In genomic region chr19:42216653-42217521, GRCh38 we compare ENCODE assay signal across 8 cellular contexts. TPM values are rescaled to one million over a fixed set of nuclear protein-coding genes. Genes with fewer than 3 reads are reported as not detected.
DNase-seq lines count a peak whose midpoint lies in the region; ATAC-seq and TF ChIP-seq lines count a peak whose summit lies in the region.

No MANE protein-coding gene starts in this region.

- H3K36me3 ChIP-seq in mucosa of rectum (ENCODE audit: control insufficient read depth in 2 of 2, insufficient read depth in 2 of 2, low read length in 2 of 2), result peaks cover 24 to 26% of the 10 kb centered on the region in 2 donors
- H3K36me3 ChIP-seq in thyroid gland, result peaks cover 13 to 16% of the 10 kb centered on the region in 2 donors

- TF ChIP-seq CTCF in thyroid gland (IDR thresholded peaks at IDR 0.05), result no peak

- H3K27ac Mint-ChIP-seq in IgD-negative memory B cell, result peak overlapping the region; percentile 96 to 99 (median 99)
- peak overlapping the region; percentile 94 for H3K27ac Mint-ChIP-seq in activated CD4-positive, alpha-beta T cell treated with anti-CD3 and anti-CD28 coated beads, Interleukin-2, amount 10 ng/mL, durations not matched to agents 24 days and 14 days

- no peaks in the 10 kb centered on the region for H3K9me3 Mint-ChIP-seq in IgD-negative memory B cell
- no peaks in the 10 kb centered on the region for H3K9me3 Mint-ChIP-seq in activated CD4-positive, alpha-beta T cell treated with anti-CD3 and anti-CD28 coated beads, Interleukin-2, amount 10 ng/mL, durations not matched to agents 24 days and 14 days

- DNase-seq in ACHN (peak; percentile 33), epithelial cell of prostate (ENCODE audit: low read depth, low spot score) (no peak), thyroid gland (peak; percentile 47 to 58)
- peak; percentile 82 for DNase-seq in activated CD4-positive, alpha-beta T cell treated with anti-CD3 and anti-CD28 coated beads, Interleukin-2, amount 10 ng/mL, durations not matched to agents 24 days and 14 days
- DNase-seq in central memory CD4-positive, alpha-beta T cell, result no peak

- H3K27me3 Mint-ChIP-seq in IgD-negative memory B cell, result no peaks in the 10 kb centered on the region
- peaks cover 2% of the 10 kb centered on the region for H3K27me3 Mint-ChIP-seq in activated CD4-positive, alpha-beta T cell treated with anti-CD3 and anti-CD28 coated beads, Interleukin-2, amount 10 ng/mL, durations not matched to agents 24 days and 14 days

- H3K4me1 ChIP-seq in mucosa of rectum (ENCODE audit: control insufficient read depth in 2 of 2, insufficient read depth in 2 of 2, low read length in 2 of 2), result peaks cover 41 to 47% of the 10 kb centered on the region in 2 donors
- peaks cover 33 to 45% of the 10 kb centered on the region in 2 donors for H3K4me1 ChIP-seq in thyroid gland

- WGBS in thyroid gland, 2 donors, result 2 to 5% methylated on average over 19 to 32 of the region's 79 CpGs

- H3K4me1 Mint-ChIP-seq in IgD-negative memory B cell, result peaks cover 44 to 57% (median 50%) of the 10 kb centered on the region in 3 donors
- peaks cover 66% of the 10 kb centered on the region for H3K4me1 Mint-ChIP-seq in activated CD4-positive, alpha-beta T cell treated with anti-CD3 and anti-CD28 coated beads, Interleukin-2, amount 10 ng/mL, durations not matched to agents 24 days and 14 days

- peak; percentile 23 for ATAC-seq in GM19035 (IDR thresholded peaks at IDR 0.05; ENCODE audit: unreplicated experiment)

- in situ Hi-C loops in ACHN (cut with HindIII; ENCODE audit: low pct_ligation_motif_present, low pct_unique_long_range_greater_than_20kb, low sequenced_read_pairs), result no loop called here

- H3K27me3 ChIP-seq in mucosa of rectum (ENCODE audit: control insufficient read depth in 2 of 2, insufficient read depth in 2 of 2, low read length in 2 of 2), result no peaks in the 10 kb centered on the region
- no peaks in the 10 kb centered on the region for H3K27me3 ChIP-seq in thyroid gland

- peak overlapping the region; percentile 94 to 100 for H3K9ac ChIP-seq in mucosa of rectum (ENCODE audit: low read depth in 1 of 2, low read length in 2 of 2)

- H3K36me3 Mint-ChIP-seq in IgD-negative memory B cell, result no peaks in the 10 kb centered on the region
- peaks cover 40% of the 10 kb centered on the region for H3K36me3 Mint-ChIP-seq in activated CD4-positive, alpha-beta T cell treated with anti-CD3 and anti-CD28 coated beads, Interleukin-2, amount 10 ng/mL, durations not matched to agents 24 days and 14 days (ENCODE audit: low read depth)

- H3K9me3 ChIP-seq in mucosa of rectum (ENCODE audit: control insufficient read depth in 2 of 2, low read length in 2 of 2) (no peaks in the 10 kb centered on the region), thyroid gland (no peaks in the 10 kb centered on the region)

- intact Hi-C loops in activated CD4-positive, alpha-beta T cell treated with anti-CD3 and anti-CD28 coated beads, Interleukin-2, amount 10 ng/mL, durations not matched to agents 24 days and 14 days (cut with micrococcal nuclease), result loop anchor here (1.0 to 2.0 kb wide), 3 partner anchors 16 to 85 kb away; partner anchors contain the start of gene POU2F2
- intact Hi-C loops in thyroid gland (cut with DNase I), result no loop called here

- peak overlapping the region; percentile 90 to 99 for H3K4me3 ChIP-seq in mucosa of rectum (ENCODE audit: low read length in 2 of 2)
- peak overlapping the region; percentile 44 to 80 (median 68) for H3K4me3 ChIP-seq in thyroid gland (replicated peaks in 1 of 3)

- no peak for TF ChIP-seq POLR2A in thyroid gland (IDR thresholded peaks at IDR 0.05)

- H3K4me3 Mint-ChIP-seq in IgD-negative memory B cell, result peak overlapping the region; percentile 89 to 99 (median 97)
- peak overlapping the region; percentile 96 for H3K4me3 Mint-ChIP-seq in activated CD4-positive, alpha-beta T cell treated with anti-CD3 and anti-CD28 coated beads, Interleukin-2, amount 10 ng/mL, durations not matched to agents 24 days and 14 days

- H3K27ac ChIP-seq in epithelial cell of prostate (peak overlapping the region; percentile 85), mucosa of rectum (ENCODE audit: low read depth in 2 of 2, low read length in 2 of 2) (peak overlapping the region; percentile 97 to 99), thyroid gland (peak overlapping the region; percentile 79 to 100 (median 95))

RNA-seq across cellular contexts. Expression of gene DEDD2, which starts 0.6 kb away (rescaled TPM):
- polyA plus RNA-seq in IgD-negative memory B cell, result 159 TPM
- total RNA-seq in activated CD4-positive, alpha-beta T cell treated with anti-CD3 and anti-CD28 coated beads, Interleukin-2, amount 10 ng/mL, durations not matched to agents 24 days and 14 days, result 28.7 and 34.8 TPM in 2 replicates
- 10 to 100 TPM; 46.1 to 55.8 (median 50.2) TPM for total RNA-seq in thyroid gland

RNA-seq across cellular contexts. Expression of gene ZNF526, which starts 3.2 kb away (rescaled TPM):
- 8.0 TPM for polyA plus RNA-seq in IgD-negative memory B cell
- total RNA-seq in activated CD4-positive, alpha-beta T cell treated with anti-CD3 and anti-CD28 coated beads, Interleukin-2, amount 10 ng/mL, durations not matched to agents 24 days and 14 days, result 19.0 and 20.1 TPM in 2 replicates
- 1 to 10 TPM; 4.6 to 7.9 (median 6.8) TPM for total RNA-seq in thyroid gland

RNA-seq across cellular contexts. Expression of gene GSK3A, which starts 25.5 kb away (rescaled TPM):
- polyA plus RNA-seq in IgD-negative memory B cell, result 24.5 TPM
- total RNA-seq in activated CD4-positive, alpha-beta T cell treated with anti-CD3 and anti-CD28 coated beads, Interleukin-2, amount 10 ng/mL, durations not matched to agents 24 days and 14 days, result 50.7 and 52.6 TPM in 2 replicates
- 10 to 100 TPM; 19.1 to 32.6 (median 24.6) TPM for total RNA-seq in thyroid gland

RNA-seq across cellular contexts. Expression of gene ERF, which starts 38.0 kb away (rescaled TPM):
- polyA plus RNA-seq in IgD-negative memory B cell, result 6.7 TPM
- 71.6 and 82.3 TPM in 2 replicates for total RNA-seq in activated CD4-positive, alpha-beta T cell treated with anti-CD3 and anti-CD28 coated beads, Interleukin-2, amount 10 ng/mL, durations not matched to agents 24 days and 14 days
- total RNA-seq in thyroid gland, result 10 to 100 TPM; 27.5 to 50.2 (median 39.2) TPM

RNA-seq across cellular contexts. Expression of gene CIC, which starts 52.2 kb away (rescaled TPM):
- polyA plus RNA-seq in IgD-negative memory B cell, result 4.5 TPM
- total RNA-seq in activated CD4-positive, alpha-beta T cell treated with anti-CD3 and anti-CD28 coated beads, Interleukin-2, amount 10 ng/mL, durations not matched to agents 24 days and 14 days, result 61.2 and 65.6 TPM in 2 replicates
- 10 to 100 TPM; 50.6 to 98.3 (median 56.9) TPM for total RNA-seq in thyroid gland

Comparison
In these comparisons a context has a peak if more than half of its experiments do, and no peak if none do; other contexts are left out.
1. DNase-seq: peak in ACHN (single experiment), activated CD4-positive, alpha-beta T cell treated with anti-CD3 and anti-CD28 coated beads, Interleukin-2, amount 10 ng/mL, durations not matched to agents 24 days and 14 days (single experiment) and thyroid gland (2 of 2); none in epithelial cell of prostate (single experiment) and central memory CD4-positive, alpha-beta T cell (single experiment).
2. Peak in every context shown above with its lines, with median percentiles within 50 percentile points of each other: H3K27ac ChIP-seq.